Comparison of ENCODE assay signal across 18 cellular contexts in genomic region chr3:119360046-119360445, GRCh38.
A peak's percentile ranks its signal among the peaks of the same experiment; 100 is the strongest.
DNase-seq lines count a peak whose midpoint lies in the region; ATAC-seq and TF ChIP-seq lines count a peak whose summit lies in the region.
"Had no signal": no experiment of that assay in that cellular context is flagged by ENCODE, and none has a peak within 500 bp of the region (broad histone marks: within the 10 kb centered on the region; RNA-seq: fewer than 3 reads in every experiment).

No MANE protein-coding gene starts in this region.

- no peak overlapping the region for H2AK5ac ChIP-seq in trophoblast cell (ENCODE audit: low read length)

- H3K9me3 ChIP-seq in trophoblast cell (ENCODE audit: insufficient read depth, low read depth, low read length) (no peaks in the 10 kb centered on the region), uterus (no peaks in the 10 kb centered on the region)
- H3K9me3 ChIP-seq: stomach had no signal

- H3K27me3 ChIP-seq in trophoblast cell (ENCODE audit: insufficient read depth, low read length) (no peaks in the 10 kb centered on the region), uterus (no peaks in the 10 kb centered on the region)
- H3K27me3 ChIP-seq: stomach had no signal

- H3K4me2 ChIP-seq in trophoblast cell (ENCODE audit: low read length) = peak overlapping the region; percentile 54

- peak overlapping the region; percentile 97 for H2BK120ac ChIP-seq in trophoblast cell (ENCODE audit: insufficient read depth, low read length, poor library complexity)

- DNase-seq in fibroblast of villous mesenchyme (ENCODE audit: low read depth) (peak; percentile 31), trophoblast cell (peak in 1 of 2 donors; percentile 53), DMS53 (lab: John Stamatoyannopoulos, UW) (no peak), uterus (no peak), NCI-H2227 (lab: John Stamatoyannopoulos, UW; ENCODE audit: unreplicated experiment) (no peak), HPDE6-E6E7 (ENCODE audit: extremely low spot score) (no peak)
- DNase-seq: activated CD4-positive, alpha-beta T cell treated with anti-CD3 and anti-CD28 coated beads for 48 hours; activated T-cell treated with anti-CD3 and anti-CD28 coated beads, Interleukin-2, amount 50 U/mL, for 1 hour; foreskin fibroblast; NCI-H1092; NCI-H2171 treated with DMSO at 0.1 percent for 48 hours; SHP77 treated with DMSO at 0.1 percent for 48 hours; stimulated activated CD4-positive, alpha-beta T cell treated with anti-CD3 and anti-CD28 coated beads, Interleukin-12 subunit alpha, Interleukin-12 subunit beta, amount 100 ng/mL, for 4 hours; stomach had no signal

- H3K36me3 ChIP-seq in trophoblast cell (ENCODE audit: control insufficient read depth in 1 of 2, insufficient read depth in 2 of 2, low read length in 2 of 2) = no peaks in the 10 kb centered on the region
- no peaks in the 10 kb centered on the region for H3K36me3 ChIP-seq in uterus
- H3K36me3 ChIP-seq: stomach had no signal

- no peak overlapping the region for H3K18ac ChIP-seq in trophoblast cell (ENCODE audit: low read length)

- ATAC-seq in GM19463 (IDR thresholded peaks at IDR 0.05; ENCODE audit: unreplicated experiment) (peak; percentile 16), HG03432 (IDR thresholded peaks at IDR 0.05; ENCODE audit: unreplicated experiment) (peak; percentile 12)

- H3K4ac ChIP-seq in trophoblast cell (ENCODE audit: low read depth, low read length) = peak overlapping the region; percentile 60

- no peak overlapping the region for H4K8ac ChIP-seq in trophoblast cell (ENCODE audit: low read depth, low read length)

- no peak overlapping the region for H3K14ac ChIP-seq in trophoblast cell (ENCODE audit: low read length)

- no peak overlapping the region for H2AFZ ChIP-seq in trophoblast cell (ENCODE audit: insufficient read depth, low read length, poor library complexity)
- H2AFZ ChIP-seq: parathyroid adenoma had no signal

- H3K23ac ChIP-seq in trophoblast cell (ENCODE audit: low read length) = no peak overlapping the region

- intact Hi-C loops in uterus (cut with DNase I; ENCODE audit: low total_unique reads) = no loop called here

- peaks cover 18% of the 10 kb centered on the region for H3K79me1 ChIP-seq in trophoblast cell (ENCODE audit: low read length)

- TF ChIP-seq CTCF in fibroblast of villous mesenchyme (IDR thresholded peaks at IDR 0.05; ENCODE audit: insufficient read depth, low read depth, low read length) (no peak), uterus (IDR thresholded peaks at IDR 0.05) (no peak)

- WGBS in trophoblast cell (ENCODE audit: extremely low coverage, insufficient coverage, insufficient read length) = no CpG with 5 or more reads among the region's 5 CpGs

- TF ChIP-seq POLR2A in uterus (IDR thresholded peaks at IDR 0.05) = no peak

- peak overlapping the region; percentile 74 for H2BK5ac ChIP-seq in trophoblast cell (ENCODE audit: low read depth, low read length, poor library complexity)

- peak overlapping the region; percentile 83 for H4K91ac ChIP-seq in trophoblast cell (ENCODE audit: low read depth, low read length)

- H3K4me1 ChIP-seq in trophoblast cell (ENCODE audit: control insufficient read depth in 1 of 2, insufficient read depth in 2 of 2, low read length in 2 of 2) = peaks cover 10 to 28% of the 10 kb centered on the region in 2 experiments
- no peaks in the 10 kb centered on the region for H3K4me1 ChIP-seq in uterus
- H3K4me1 ChIP-seq: parathyroid adenoma had no signal

- H3K27ac ChIP-seq in trophoblast cell (ENCODE audit: low read depth, low read length) = peak overlapping the region; percentile 83
- H3K27ac ChIP-seq in uterus = no peak overlapping the region
- H3K27ac ChIP-seq: C4-2B, parathyroid adenoma, stomach had no signal

- H4K12ac ChIP-seq in trophoblast cell (ENCODE audit: low read depth, low read length) = no peak overlapping the region

- peak overlapping the region; percentile 38 for H3K9ac ChIP-seq in trophoblast cell (ENCODE audit: low read length)
- H3K9ac ChIP-seq: parathyroid adenoma had no signal

- H3K79me2 ChIP-seq in trophoblast cell (ENCODE audit: control insufficient read depth, insufficient read depth, low read length, poor library complexity) = peaks cover 1% of the 10 kb centered on the region
- H3K79me2 ChIP-seq: parathyroid adenoma had no signal

- no peak overlapping the region for H3K4me3 ChIP-seq in fibroblast of villous mesenchyme (ENCODE audit: low read depth, low read length)
- H3K4me3 ChIP-seq in trophoblast cell (ENCODE audit: low read depth, low read length) = no peak overlapping the region
- H3K4me3 ChIP-seq in uterus = no peak overlapping the region
- H3K4me3 ChIP-seq: stomach had no signal

- no peak overlapping the region for H2BK12ac ChIP-seq in trophoblast cell (ENCODE audit: low read length)
